ENCODE assay signal across 1 cellular context in the genomic region with DNA sequence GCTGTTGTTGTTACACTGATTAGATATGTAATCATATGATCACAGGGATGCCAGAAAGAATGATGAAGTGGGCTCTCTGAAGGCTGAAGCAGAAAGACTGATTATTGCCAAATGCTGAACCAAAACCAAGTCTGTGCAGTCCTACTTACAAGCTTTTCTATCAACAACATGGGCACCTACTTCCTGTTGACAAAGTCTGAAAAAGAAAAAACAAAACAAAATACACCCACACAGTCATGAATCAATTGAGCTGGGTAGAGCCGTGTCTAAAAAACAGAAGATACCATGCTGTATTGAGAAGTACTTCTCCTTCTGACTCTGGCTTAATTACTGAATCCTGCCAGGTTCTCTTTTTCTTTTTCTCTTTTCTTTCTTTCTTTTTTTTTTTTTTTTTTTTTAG.
TF ChIP-seq lines count a peak whose summit lies in the region.

No MANE protein-coding gene starts in this region.

TF ChIP-seq in GM23338, 12 proteins besides CTCF, POLR2A, EP300 and RAD21 (continued from another document):
- TF ChIP-seq JUNB (IDR thresholded peaks at IDR 0.05; ENCODE audit: unreplicated experiment) (no peak), EZH2phosphoT487 (IDR thresholded peaks at IDR 0.05; ENCODE audit: unreplicated experiment) (no peak), ZNF114 (CRISPR knock-in tag; IDR thresholded peaks at IDR 0.05) (no peak), NANOG (IDR thresholded peaks at IDR 0.05; ENCODE audit: borderline replicate concordance) (no peak), CREB1 (CRISPR knock-in tag; IDR thresholded peaks at IDR 0.05; ENCODE audit: low read depth) (no peak), STAT1 (IDR thresholded peaks at IDR 0.05; ENCODE audit: unreplicated experiment) (no peak), ZNF331 (CRISPR knock-in tag; IDR thresholded peaks at IDR 0.05; ENCODE audit: low read depth) (no peak), REST (IDR thresholded peaks at IDR 0.05; ENCODE audit: unreplicated experiment) (no peak)
